ENCODE assay signal across 12 cellular contexts in the genomic region with DNA sequence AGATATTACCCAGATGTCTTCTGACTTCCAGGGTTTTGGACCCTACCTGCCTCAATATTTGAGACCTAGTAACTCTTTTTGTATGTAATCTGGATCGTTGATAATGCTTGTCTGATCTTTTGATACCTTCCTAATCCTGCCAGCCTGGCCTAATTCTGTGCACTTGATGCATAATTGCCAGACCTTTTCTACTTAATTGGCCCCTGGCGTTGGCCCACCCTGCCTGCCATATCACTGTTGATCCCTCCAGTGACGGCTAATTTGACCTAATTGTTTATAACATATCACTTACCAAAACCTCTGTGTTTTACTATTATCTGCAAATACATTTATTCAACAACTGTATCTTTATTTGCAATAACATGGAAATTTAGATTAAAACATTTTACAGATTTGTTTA.
"Had no signal": no experiment of that assay in that cellular context is flagged by ENCODE, and none has a peak within 500 bp of the region (broad histone marks: within the 10 kb centered on the region; RNA-seq: fewer than 3 reads in every experiment).

No MANE protein-coding gene starts in this region.

- H3K27me3 ChIP-seq: brain microvascular endothelial cell, gastroesophageal sphincter, sigmoid colon, upper lobe of right lung had no signal

- H3K9me3 ChIP-seq: gastroesophageal sphincter, sigmoid colon, upper lobe of right lung had no signal

- FAIRE-seq: endothelial cell of umbilical vein, TTC549 had no signal

- H3K27ac ChIP-seq: brain microvascular endothelial cell, gastroesophageal sphincter, sigmoid colon, upper lobe of right lung had no signal

- H3K36me3 ChIP-seq: brain microvascular endothelial cell, gastroesophageal sphincter, sigmoid colon, upper lobe of right lung had no signal

- DNase-seq: activated CD4-positive, alpha-beta T cell treated with anti-CD3 and anti-CD28 coated beads, Interleukin-2, amount 50 U/mL, for 1 hour; activated effector memory CD4-positive, alpha-beta T cell treated with Interleukin-2 at 50 U/mL for 16 hours; activated T-cell treated with anti-CD3 and anti-CD28 coated beads for 4 hours; brain microvascular endothelial cell; sigmoid colon; stimulated activated CD4-positive, alpha-beta T cell treated with anti-CD3 and anti-CD28 coated beads, Interleukin-2, amount 100 ng/mL, for 24 hours; stimulated activated naive CD4-positive, alpha-beta T cell; T-helper 2 cell; upper lobe of right lung had no signal

- H3K4me3 ChIP-seq: gastroesophageal sphincter, sigmoid colon, upper lobe of right lung had no signal
